Comparison of ENCODE assay signal across 9 cellular contexts in genomic region chr3:86990171-86990733, GRCh38. TPM values are rescaled to one million over a fixed set of nuclear protein-coding genes. Genes with fewer than 3 reads are reported as not detected.
DNase-seq lines count a peak whose midpoint lies in the region; ATAC-seq and TF ChIP-seq lines count a peak whose summit lies in the region.
"Had no signal": no experiment of that assay in that cellular context is flagged by ENCODE, and none has a peak within 500 bp of the region (broad histone marks: within the 10 kb centered on the region; RNA-seq: fewer than 3 reads in every experiment).

No MANE protein-coding gene starts in this region.

- H3K4me1 ChIP-seq in MM.1S (ENCODE audit: low read length) (no peaks in the 10 kb centered on the region), gastroesophageal sphincter (peaks cover 0 to 58% (median 0%) of the 10 kb centered on the region in 3 donors)

- no peaks in the 10 kb centered on the region for H3K9me3 ChIP-seq in MM.1S (replicated peaks; ENCODE audit: insufficient read depth, low read length)
- no peaks in the 10 kb centered on the region for H3K9me3 ChIP-seq in gastroesophageal sphincter

- no peaks in the 10 kb centered on the region for H3K9me2 ChIP-seq in MM.1S (replicated peaks; ENCODE audit: insufficient read depth, low read length)

- WGBS in gastroesophageal sphincter (ENCODE audit: low coverage in 1 of 2), 2 donors = 8 to 19% methylated on average over 2 to 3 of the region's 27 CpGs

- no peak overlapping the region for H3K9ac ChIP-seq in MM.1S (ENCODE audit: low read length)

- no peak for TF ChIP-seq POLR2A in gastroesophageal sphincter (IDR thresholded peaks at IDR 0.05)

- TF ChIP-seq EP300 in gastroesophageal sphincter (IDR thresholded peaks at IDR 0.05) = no peak

- peak overlapping the region; percentile 73 for H3K4me2 ChIP-seq in MM.1S (ENCODE audit: low read depth, low read length)

- H3K27me3 ChIP-seq in MM.1S (replicated peaks; ENCODE audit: insufficient read depth, low read length) (no peaks in the 10 kb centered on the region), gastroesophageal sphincter (peaks cover 23% of the 10 kb centered on the region)

- H3K79me2 ChIP-seq in MM.1S (ENCODE audit: low read length) = no peaks in the 10 kb centered on the region

- no peaks in the 10 kb centered on the region for H3F3A ChIP-seq in MM.1S (ENCODE audit: insufficient read depth, low read length)

- ATAC-seq in GM18907 (IDR thresholded peaks at IDR 0.05; ENCODE audit: unreplicated experiment) (peak; percentile 12), gastroesophageal sphincter (peak; percentile 26), HG03139 (IDR thresholded peaks at IDR 0.05; ENCODE audit: unreplicated experiment) (no peak), GM18520 (IDR thresholded peaks at IDR 0.05; ENCODE audit: unreplicated experiment) (no peak)
- ATAC-seq: K562 had no signal

- TF ChIP-seq CTCF in MM.1S (IDR thresholded peaks at IDR 0.05; ENCODE audit: low read length) (no peak), gastroesophageal sphincter (IDR thresholded peaks at IDR 0.05) (no peak), retinal pigment epithelial cell (conservative IDR thresholded peaks at IDR 0.05; ENCODE audit: low read depth, low read length) (no peak)

- no peaks in the 10 kb centered on the region for H4K20me1 ChIP-seq in MM.1S (ENCODE audit: insufficient read depth, low read length)

- H3K4me3 ChIP-seq in MM.1S (ENCODE audit: low read length) (peak overlapping the region; percentile 68), gastroesophageal sphincter (peak overlapping the region; percentile 49 to 79), retinal pigment epithelial cell (ENCODE audit: low read length) (peak overlapping the region; percentile 82)
- H3K4me3 ChIP-seq: K562 had no signal

- DNase-seq in MM.1S (peak; percentile 14), retinal pigment epithelial cell (ENCODE audit: low read depth) (no peak), T-helper 1 cell (no peak)
- no peak for DNase-seq in activated CD4-positive, CD25-positive, alpha-beta regulatory T cell treated with anti-CD3 and anti-CD28 coated beads, Interleukin-2, amount 50 U/mL, for 72 hours

- H3K36me3 ChIP-seq in MM.1S (replicated peaks; ENCODE audit: insufficient read depth, low read length) = no peaks in the 10 kb centered on the region
- no peaks in the 10 kb centered on the region for H3K36me3 ChIP-seq in gastroesophageal sphincter

- peak overlapping the region; percentile 76 for H2AFZ ChIP-seq in MM.1S (ENCODE audit: low read length)

- H3K27ac ChIP-seq in MM.1S (ENCODE audit: low read length) (no peak overlapping the region), gastroesophageal sphincter (peak overlapping the region; percentile 12 to 90 (median 86))

RNA-seq across cellular contexts. Expression of gene VGLL3, which starts 0.7 kb away (rescaled TPM):
- 10 to 100 TPM; 12.5 to 43.3 (median 32.1) TPM for total RNA-seq in gastroesophageal sphincter

Comparison
In these comparisons a context has a peak if more than half of its experiments do, and no peak if none do; other contexts are left out.
1. ATAC-seq: peak in GM18907 (single experiment) and gastroesophageal sphincter (single experiment); none in HG03139 (single experiment) and GM18520 (single experiment).
2. Peak in every context shown above with its lines, with median percentiles within 50 percentile points of each other: H3K4me3 ChIP-seq.